Comparison of ENCODE assay signal across 12 cellular contexts in genomic region chr17:64502809-64503208, GRCh38. TPM values are rescaled to one million over a fixed set of nuclear protein-coding genes. Genes with fewer than 3 reads are reported as not detected.
DNase-seq lines count a peak whose midpoint lies in the region; ATAC-seq and TF ChIP-seq lines count a peak whose summit lies in the region.
"Had no signal": no experiment of that assay in that cellular context is flagged by ENCODE, and none has a peak within 500 bp of the region (broad histone marks: within the 10 kb centered on the region; RNA-seq: fewer than 3 reads in every experiment).

No MANE protein-coding gene starts in this region.

- ATAC-seq in GM19467 (IDR thresholded peaks at IDR 0.05; ENCODE audit: unreplicated experiment) (no peak), GM19035 (IDR thresholded peaks at IDR 0.05; ENCODE audit: unreplicated experiment) (no peak)

- H3K9me3 Mint-ChIP-seq in activated naive CD4-positive, alpha-beta T cell treated with anti-CD3 and anti-CD28 coated beads for 36 hours, result no peaks in the 10 kb centered on the region
- H3K9me3 Mint-ChIP-seq in activated naive CD4-positive, alpha-beta T cell treated with anti-CD3 and anti-CD28 coated beads, Interleukin-2, amount 10 ng/mL, durations not matched to agents 7 days and 5 days, result no peaks in the 10 kb centered on the region
- no peaks in the 10 kb centered on the region for H3K9me3 Mint-ChIP-seq in activated naive CD8-positive, alpha-beta T cell treated with anti-CD3 and anti-CD28 coated beads for 36 hours

- WGBS in hepatocyte (ENCODE audit: low lambda C conversion rate, missing lambda C conversion rate), result 85% methylated on average over 2 of the region's 2 CpGs

- H3K27ac ChIP-seq in hepatocyte (peak overlapping the region; percentile 9), subcutaneous abdominal adipose tissue (ENCODE audit: low read depth, low read length) (peak overlapping the region; percentile 100)
- H3K27ac ChIP-seq: C4-2B had no signal

- DNase-seq in activated naive CD4-positive, alpha-beta T cell treated with anti-CD3 and anti-CD28 coated beads for 36 hours, result no peak
- no peak for DNase-seq in activated naive CD4-positive, alpha-beta T cell treated with anti-CD3 and anti-CD28 coated beads, Interleukin-2, amount 10 ng/mL, durations not matched to agents 7 days and 5 days
- no peak for DNase-seq in activated naive CD8-positive, alpha-beta T cell treated with anti-CD3 and anti-CD28 coated beads for 36 hours
- DNase-seq in hepatocyte (ENCODE audit: low spot score) (no peak), cortex of kidney (lab: John Stamatoyannopoulos, UW) (no peak)
- DNase-seq: activated gamma-delta T cell treated with Interleukin-2 at 50 U/mL for 16 hours, KBM-7, NCI-H526 treated with DMSO at 0.1 percent for 48 hours had no signal

- CTCF ChIA-PET in activated naive CD4-positive, alpha-beta T cell treated with anti-CD3 and anti-CD28 coated beads for 36 hours (lab: Charles Lee), result interaction anchor here (1.3 to 1.5 kb wide), 2 partner anchors 82 to 146 kb away, joined by 3 to 6 read pairs; no protein-coding TSS in a partner anchor
- CTCF ChIA-PET in activated naive CD4-positive, alpha-beta T cell treated with anti-CD3 and anti-CD28 coated beads, Interleukin-2, amount 10 ng/mL, durations not matched to agents 7 days and 5 days (lab: Charles Lee), result no interaction called here

- H3K36me3 ChIP-seq in hepatocyte (replicated peaks; ENCODE audit: insufficient read depth, low read depth), result peaks cover 13% of the 10 kb centered on the region
- peaks cover 62 to 72% (median 67%) of the 10 kb centered on the region in 5 donors for H3K36me3 ChIP-seq in subcutaneous abdominal adipose tissue (ENCODE audit: control insufficient read depth in 5 of 5, insufficient read depth in 5 of 5, low read length in 5 of 5)

- H3K79me2 ChIP-seq in hepatocyte, result peaks cover 72% of the 10 kb centered on the region

- H3K27me3 ChIP-seq in hepatocyte, result no peaks in the 10 kb centered on the region
- no peaks in the 10 kb centered on the region for H3K27me3 ChIP-seq in subcutaneous abdominal adipose tissue (ENCODE audit: control insufficient read depth in 5 of 5, insufficient read depth in 4 of 5, low read length in 5 of 5)

- no peak overlapping the region for H2AFZ ChIP-seq in hepatocyte

- peaks cover 75% of the 10 kb centered on the region for H3K36me3 Mint-ChIP-seq in activated naive CD4-positive, alpha-beta T cell treated with anti-CD3 and anti-CD28 coated beads for 36 hours (ENCODE audit: low read depth)
- peaks cover 81% of the 10 kb centered on the region for H3K36me3 Mint-ChIP-seq in activated naive CD4-positive, alpha-beta T cell treated with anti-CD3 and anti-CD28 coated beads, Interleukin-2, amount 10 ng/mL, durations not matched to agents 7 days and 5 days
- H3K36me3 Mint-ChIP-seq in activated naive CD8-positive, alpha-beta T cell treated with anti-CD3 and anti-CD28 coated beads for 36 hours, result peaks cover 73% of the 10 kb centered on the region

- no peak overlapping the region for H3K4me3 Mint-ChIP-seq in activated naive CD4-positive, alpha-beta T cell treated with anti-CD3 and anti-CD28 coated beads for 36 hours
- H3K4me3 Mint-ChIP-seq in activated naive CD4-positive, alpha-beta T cell treated with anti-CD3 and anti-CD28 coated beads, Interleukin-2, amount 10 ng/mL, durations not matched to agents 7 days and 5 days, result no peak overlapping the region
- H3K4me3 Mint-ChIP-seq in activated naive CD8-positive, alpha-beta T cell treated with anti-CD3 and anti-CD28 coated beads for 36 hours, result peak overlapping the region; percentile 46

- no peak for TF ChIP-seq CTCF in hepatocyte (IDR thresholded peaks at IDR 0.05; ENCODE audit: poor library complexity)

- H3K4me1 Mint-ChIP-seq in activated naive CD4-positive, alpha-beta T cell treated with anti-CD3 and anti-CD28 coated beads for 36 hours (ENCODE audit: low read depth), result peaks cover 72% of the 10 kb centered on the region
- H3K4me1 Mint-ChIP-seq in activated naive CD4-positive, alpha-beta T cell treated with anti-CD3 and anti-CD28 coated beads, Interleukin-2, amount 10 ng/mL, durations not matched to agents 7 days and 5 days, result peaks cover 73% of the 10 kb centered on the region
- H3K4me1 Mint-ChIP-seq in activated naive CD8-positive, alpha-beta T cell treated with anti-CD3 and anti-CD28 coated beads for 36 hours, result peaks cover 62% of the 10 kb centered on the region

- peak overlapping the region in 2 of 5 donors; percentile 96 to 100 for H3K9ac ChIP-seq in subcutaneous abdominal adipose tissue (ENCODE audit: low read length in 5 of 5)

- intact Hi-C loops in activated naive CD4-positive, alpha-beta T cell treated with anti-CD3 and anti-CD28 coated beads for 36 hours (cut with micrococcal nuclease), result loop anchor here (10.0 kb wide), 1 partner anchor 552 kb away; the partner anchor contains the start of gene GNA13

- peak overlapping the region; percentile 99 for H3K27ac Mint-ChIP-seq in activated naive CD4-positive, alpha-beta T cell treated with anti-CD3 and anti-CD28 coated beads for 36 hours
- no peak overlapping the region for H3K27ac Mint-ChIP-seq in activated naive CD4-positive, alpha-beta T cell treated with anti-CD3 and anti-CD28 coated beads, Interleukin-2, amount 10 ng/mL, durations not matched to agents 7 days and 5 days
- peak overlapping the region; percentile 47 for H3K27ac Mint-ChIP-seq in activated naive CD8-positive, alpha-beta T cell treated with anti-CD3 and anti-CD28 coated beads for 36 hours

- H3K4me1 ChIP-seq in hepatocyte (ENCODE audit: insufficient read depth) (peaks cover 23% of the 10 kb centered on the region), subcutaneous abdominal adipose tissue (ENCODE audit: control insufficient read depth in 5 of 5, insufficient read depth in 5 of 5, low read length in 5 of 5) (peaks cover 8 to 57% (median 54%) of the 10 kb centered on the region in 5 donors)

- H3K27me3 Mint-ChIP-seq in activated naive CD4-positive, alpha-beta T cell treated with anti-CD3 and anti-CD28 coated beads for 36 hours (ENCODE audit: low read depth), result no peaks in the 10 kb centered on the region
- H3K27me3 Mint-ChIP-seq in activated naive CD4-positive, alpha-beta T cell treated with anti-CD3 and anti-CD28 coated beads, Interleukin-2, amount 10 ng/mL, durations not matched to agents 7 days and 5 days, result peaks cover 9% of the 10 kb centered on the region
- no peaks in the 10 kb centered on the region for H3K27me3 Mint-ChIP-seq in activated naive CD8-positive, alpha-beta T cell treated with anti-CD3 and anti-CD28 coated beads for 36 hours

- peaks cover 75% of the 10 kb centered on the region for H4K20me1 ChIP-seq in hepatocyte (ENCODE audit: insufficient read depth, poor library complexity, severe bottlenecking)

- peak overlapping the region; percentile 88 for H3K4me2 ChIP-seq in hepatocyte

- H3K9me3 ChIP-seq in hepatocyte (ENCODE audit: low read depth) (no peaks in the 10 kb centered on the region), subcutaneous abdominal adipose tissue (ENCODE audit: control insufficient read depth in 5 of 5, low read length in 5 of 5) (no peaks in the 10 kb centered on the region)

- H3K4me3 ChIP-seq in hepatocyte, result no peak overlapping the region
- H3K4me3 ChIP-seq in subcutaneous abdominal adipose tissue (ENCODE audit: low read depth in 1 of 5, low read length in 5 of 5), result peak overlapping the region; percentile 79 to 100 (median 99)

- no peaks in the 10 kb centered on the region for H3K9me2 ChIP-seq in hepatocyte (replicated peaks; ENCODE audit: insufficient read depth)

RNA-seq across cellular contexts. Expression of gene DDX5, which starts 3.3 kb away (rescaled TPM):
- 100 to 1,000 TPM; 480 to 491 TPM for total RNA-seq in activated naive CD4-positive, alpha-beta T cell treated with anti-CD3 and anti-CD28 coated beads for 36 hours
- 100 to 1,000 TPM; 719 to 745 TPM for total RNA-seq in activated naive CD8-positive, alpha-beta T cell treated with anti-CD3 and anti-CD28 coated beads for 36 hours
- 786 and 790 TPM in 2 replicates for total RNA-seq in hepatocyte
- 513 and 519 TPM in 2 replicates for polyA plus RNA-seq in hepatocyte

RNA-seq across cellular contexts. Expression of gene CEP95, which starts 4.0 kb away (rescaled TPM):
- total RNA-seq in activated naive CD4-positive, alpha-beta T cell treated with anti-CD3 and anti-CD28 coated beads for 36 hours, result 10 to 100 TPM; 38.8 to 43.3 TPM
- total RNA-seq in activated naive CD8-positive, alpha-beta T cell treated with anti-CD3 and anti-CD28 coated beads for 36 hours, result 10 to 100 TPM; 39.3 to 39.7 TPM
- total RNA-seq in hepatocyte, result 38.6 and 42.8 TPM in 2 replicates
- polyA plus RNA-seq in hepatocyte, result 25.8 and 29.3 TPM in 2 replicates

RNA-seq across cellular contexts. Expression of gene POLG2, which starts 6.0 kb away (rescaled TPM):
- 10 to 100 TPM; 23.4 to 26.9 TPM for total RNA-seq in activated naive CD4-positive, alpha-beta T cell treated with anti-CD3 and anti-CD28 coated beads for 36 hours
- total RNA-seq in activated naive CD8-positive, alpha-beta T cell treated with anti-CD3 and anti-CD28 coated beads for 36 hours, result 10 to 100 TPM; 28.6 to 32.8 TPM
- 8.1 and 8.3 TPM in 2 replicates for total RNA-seq in hepatocyte
- polyA plus RNA-seq in hepatocyte, result 9.7 and 18.5 TPM in 2 replicates

RNA-seq across cellular contexts. Expression of gene MILR1, which starts 53.9 kb away (rescaled TPM):
- under 1 TPM; 0.31 to 0.42 TPM for total RNA-seq in activated naive CD4-positive, alpha-beta T cell treated with anti-CD3 and anti-CD28 coated beads for 36 hours
- total RNA-seq in activated naive CD8-positive, alpha-beta T cell treated with anti-CD3 and anti-CD28 coated beads for 36 hours, result under 1 TPM; 0.49 to 0.68 TPM
- total RNA-seq in hepatocyte, result 0.47 TPM in 1 of 2 replicates, not detected in the other
- 0.47 and 0.62 TPM in 2 replicates for polyA plus RNA-seq in hepatocyte
